ENCODE assay signal across 11 cellular contexts in the genomic region with DNA sequence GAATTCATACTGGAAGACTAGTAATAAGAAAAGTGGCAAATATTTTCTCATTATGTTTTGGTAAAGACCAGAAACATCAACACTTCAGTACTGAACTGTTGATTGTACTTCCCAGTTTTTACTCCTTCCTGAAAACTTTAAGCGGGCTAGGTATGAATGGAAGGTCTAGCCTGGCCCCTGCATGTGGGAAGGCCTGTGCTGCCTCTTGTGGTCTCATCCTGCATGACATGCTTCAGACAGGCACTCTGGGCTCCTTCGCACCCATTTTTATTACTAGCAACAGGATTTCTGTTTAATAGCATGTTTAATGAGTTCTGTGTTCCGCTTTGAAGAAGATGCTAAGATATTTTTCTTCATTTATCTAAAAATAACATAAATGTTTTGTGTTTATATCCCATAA.
DNase-seq lines count a peak whose midpoint lies in the region; ATAC-seq and TF ChIP-seq lines count a peak whose summit lies in the region.
"Had no signal": no experiment of that assay in that cellular context is flagged by ENCODE, and none has a peak within 500 bp of the region (broad histone marks: within the 10 kb centered on the region; RNA-seq: fewer than 3 reads in every experiment).

No MANE protein-coding gene starts in this region.

- no peaks in the 10 kb centered on the region for H3K36me3 ChIP-seq in left lung
- H3K36me3 ChIP-seq: upper lobe of left lung had no signal

- H3K27me3 ChIP-seq in left lung = no peaks in the 10 kb centered on the region
- H3K27me3 ChIP-seq: upper lobe of left lung had no signal

- H3K4me1 Mint-ChIP-seq in activated naive CD8-positive, alpha-beta T cell treated with anti-CD3 and anti-CD28 coated beads, Interleukin-2, amount 50 U/mL, for 24 hours = no peaks in the 10 kb centered on the region

- peak; percentile 62 for ATAC-seq in HG02885 (IDR thresholded peaks at IDR 0.05; ENCODE audit: poor library complexity, unreplicated experiment)
- no peak for ATAC-seq in activated naive CD8-positive, alpha-beta T cell treated with anti-CD3 and anti-CD28 coated beads, Interleukin-2, amount 50 U/mL, for 24 hours
- peak; percentile 25 for ATAC-seq in left lung
- no peak for ATAC-seq in HG02970 (IDR thresholded peaks at IDR 0.05; ENCODE audit: low FRiP score, unreplicated experiment)
- no peak for ATAC-seq in GM21528 (IDR thresholded peaks at IDR 0.05; ENCODE audit: low FRiP score, unreplicated experiment)
- ATAC-seq: sciatic nerve had no signal

- no peaks in the 10 kb centered on the region for H3K36me3 Mint-ChIP-seq in activated naive CD8-positive, alpha-beta T cell treated with anti-CD3 and anti-CD28 coated beads, Interleukin-2, amount 50 U/mL, for 24 hours (ENCODE audit: low read depth)

- DNase-seq in ELF-1 (ENCODE audit: low read depth, low spot score) (peak; percentile 57), left lung (no peak), NCI-H1417 treated with DMSO at 0.1 percent for 48 hours (lab: John Stamatoyannopoulos, UW) (no peak), NCI-H2107 (lab: John Stamatoyannopoulos, UW) (no peak)
- peak; percentile 11 for DNase-seq in activated naive CD8-positive, alpha-beta T cell treated with anti-CD3 and anti-CD28 coated beads, Interleukin-2, amount 50 U/mL, for 24 hours
- DNase-seq: NCI-H345, upper lobe of left lung had no signal

- no peaks in the 10 kb centered on the region for H3K9me3 Mint-ChIP-seq in activated naive CD8-positive, alpha-beta T cell treated with anti-CD3 and anti-CD28 coated beads, Interleukin-2, amount 50 U/mL, for 24 hours

- H3K27ac Mint-ChIP-seq in activated naive CD8-positive, alpha-beta T cell treated with anti-CD3 and anti-CD28 coated beads, Interleukin-2, amount 50 U/mL, for 24 hours = no peak overlapping the region

- no peaks in the 10 kb centered on the region for H3K9me3 ChIP-seq in left lung
- H3K9me3 ChIP-seq: upper lobe of left lung had no signal

- intact Hi-C loops in left lung (cut with DNase I) = no loop called here

- H3K4me1 ChIP-seq in left lung = no peaks in the 10 kb centered on the region
- H3K4me1 ChIP-seq: upper lobe of left lung had no signal

- no peak overlapping the region for H3K4me3 ChIP-seq in left lung
- H3K4me3 ChIP-seq: upper lobe of left lung had no signal

- no peak for TF ChIP-seq CTCF in left lung (IDR thresholded peaks at IDR 0.05)

- H3K4me3 Mint-ChIP-seq in activated naive CD8-positive, alpha-beta T cell treated with anti-CD3 and anti-CD28 coated beads, Interleukin-2, amount 50 U/mL, for 24 hours = no peak overlapping the region

- H3K27me3 Mint-ChIP-seq in activated naive CD8-positive, alpha-beta T cell treated with anti-CD3 and anti-CD28 coated beads, Interleukin-2, amount 50 U/mL, for 24 hours = peaks cover 15% of the 10 kb centered on the region

- no peak overlapping the region for H3K27ac ChIP-seq in left lung
- H3K27ac ChIP-seq: upper lobe of left lung had no signal

Comparison
In these comparisons a context has a peak if more than half of its experiments do, and no peak if none do; other contexts are left out.
1. DNase-seq: peak in ELF-1 (single experiment) and activated naive CD8-positive, alpha-beta T cell treated with anti-CD3 and anti-CD28 coated beads, Interleukin-2, amount 50 U/mL, for 24 hours (single experiment); none in left lung (0 of 2), NCI-H1417 treated with DMSO at 0.1 percent for 48 hours (single experiment) and NCI-H2107 (single experiment).
2. ATAC-seq: peak in HG02885 (single experiment) and left lung (single experiment); none in activated naive CD8-positive, alpha-beta T cell treated with anti-CD3 and anti-CD28 coated beads, Interleukin-2, amount 50 U/mL, for 24 hours (single experiment), HG02970 (single experiment) and GM21528 (single experiment).